In genomic region chrX:154368630-154369452, GRCh38 we compare ENCODE assay signal across 8 cellular contexts. TPM values are rescaled to one million over a fixed set of nuclear protein-coding genes. Genes with fewer than 3 reads are reported as not detected.
DNase-seq lines count a peak whose midpoint lies in the region; ATAC-seq lines count a peak whose summit lies in the region.

No MANE protein-coding gene starts in this region.

- no peaks in the 10 kb centered on the region for H3K27me3 ChIP-seq in ACC112 (ENCODE audit: insufficient read depth, low read length)

- peaks cover 14% of the 10 kb centered on the region; the same call in 1 of the 2 replicates for H3K36me3 ChIP-seq in ACC112 (ENCODE audit: insufficient read depth, low read length)

- peaks cover 82% of the 10 kb centered on the region for H3K79me2 ChIP-seq in ACC112 (ENCODE audit: control insufficient read depth, insufficient read depth, low read length, unreplicated experiment)

- no peak overlapping the region for H2AFZ ChIP-seq in ACC112 (ENCODE audit: low read length, unreplicated experiment)

- peak overlapping the region; percentile 96 for H3K4me3 ChIP-seq in ACC112 (ENCODE audit: low read depth, low read length)

- peak overlapping the region; percentile 100 for H3K27ac ChIP-seq in ACC112 (ENCODE audit: low read depth, low read length)
- H3K27ac ChIP-seq in cingulate gyrus (ENCODE audit: low read depth, low read length): peak overlapping the region; percentile 69

- peak; percentile 32 for ATAC-seq in GM19025 (IDR thresholded peaks at IDR 0.05; ENCODE audit: low read depth, unreplicated experiment)
- ATAC-seq in HG02588 (IDR thresholded peaks at IDR 0.05; ENCODE audit: unreplicated experiment): no peak

- peaks cover 27% of the 10 kb centered on the region for H3K4me1 ChIP-seq in ACC112 (ENCODE audit: control insufficient read depth, insufficient read depth, low read length, unreplicated experiment)

- DNase-seq in NCI-H128 (lab: John Stamatoyannopoulos, UW; ENCODE audit: unreplicated experiment) (peak; percentile 16), lung microvascular endothelial cell (ENCODE audit: low read depth in 2 of 2) (peak; percentile 70 to 88)
- DNase-seq in activated CD4-positive, alpha-beta T cell treated with anti-CD3 and anti-CD28 coated beads for 1 hour: peak; percentile 79
- DNase-seq in stimulated activated CD8-positive, alpha-beta memory T cell treated with anti-CD3 and anti-CD28 coated beads, Interleukin-15, amount 100 ng/mL, for 24 hours (ENCODE audit: low read depth): peak; percentile 69

RNA-seq across cellular contexts. Expression of gene FLNA, which starts 5.6 kb away (rescaled TPM):
- total RNA-seq in lung microvascular endothelial cell: 781 and 1,159 TPM in 2 replicates

RNA-seq across cellular contexts. Expression of gene EMD, which starts 10.3 kb away (rescaled TPM):
- 14.5 and 18.1 TPM in 2 replicates for total RNA-seq in lung microvascular endothelial cell

RNA-seq across cellular contexts. Expression of gene RPL10, which starts 29.3 kb away (rescaled TPM):
- total RNA-seq in lung microvascular endothelial cell: 2,090 and 2,761 TPM in 2 replicates

RNA-seq across cellular contexts. Expression of gene DNASE1L1, which starts 40.2 kb away (rescaled TPM):
- total RNA-seq in lung microvascular endothelial cell: 79.1 and 86.3 TPM in 2 replicates

RNA-seq across cellular contexts. Expression of gene TAFAZZIN, which starts 42.5 kb away (rescaled TPM):
- total RNA-seq in lung microvascular endothelial cell: 8.5 and 11.9 TPM in 2 replicates

Comparison
In these comparisons a context has a peak if more than half of its experiments do, and no peak if none do; other contexts are left out.
1. DNase-seq: peak in every context shown above with its lines; median percentile 79 in activated CD4-positive, alpha-beta T cell treated with anti-CD3 and anti-CD28 coated beads for 1 hour; 79 in lung microvascular endothelial cell; 69 in stimulated activated CD8-positive, alpha-beta memory T cell treated with anti-CD3 and anti-CD28 coated beads, Interleukin-15, amount 100 ng/mL, for 24 hours; 16 in NCI-H128.